7 cellular contexts compared by ENCODE assay signal in the genomic region with DNA sequence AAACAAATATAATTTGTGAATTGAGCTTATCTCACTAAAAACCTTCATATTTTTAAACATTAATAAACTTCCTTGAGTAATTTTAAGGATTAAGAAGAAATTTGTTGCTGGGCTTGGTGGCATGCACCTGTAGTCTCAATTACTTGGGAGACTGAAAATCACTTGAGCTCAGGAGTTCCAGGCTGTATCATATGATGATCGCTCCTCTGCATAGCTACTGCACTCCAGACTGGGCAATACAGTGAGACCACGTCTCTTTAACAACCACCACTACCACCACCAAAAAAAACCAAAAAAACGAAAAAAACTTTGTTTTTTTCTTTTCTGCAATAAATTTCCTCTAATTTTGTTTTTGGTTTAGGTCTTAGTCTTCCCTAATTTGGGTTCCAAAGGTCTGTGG.
"Had no signal": no experiment of that assay in that cellular context is flagged by ENCODE, and none has a peak within 500 bp of the region (broad histone marks: within the 10 kb centered on the region; RNA-seq: fewer than 3 reads in every experiment).

No MANE protein-coding gene starts in this region.

- H3K27me3 Mint-ChIP-seq: IgD-negative memory B cell had no signal

- H3K27ac ChIP-seq: HL-60, KMS-11 had no signal

- H3K9me3 Mint-ChIP-seq: IgD-negative memory B cell had no signal

- H3K27ac Mint-ChIP-seq: IgD-negative memory B cell had no signal

- H3K36me3 Mint-ChIP-seq: IgD-negative memory B cell had no signal

- DNase-seq: KBM-7, KG1 had no signal

- H3K9ac ChIP-seq: KMS-11 had no signal

- H3K4me3 Mint-ChIP-seq: IgD-negative memory B cell had no signal

- ATAC-seq: HepG2 had no signal

- H3K4me2 ChIP-seq: KMS-11 had no signal

- H3K4me3 ChIP-seq: K562 had no signal
